In genomic region chr3:66472313-66473134, GRCh38 we compare ENCODE assay signal across 8 cellular contexts. TPM values are rescaled to one million over a fixed set of nuclear protein-coding genes. Genes with fewer than 3 reads are reported as not detected.
DNase-seq lines count a peak whose midpoint lies in the region; ATAC-seq and TF ChIP-seq lines count a peak whose summit lies in the region.

No MANE protein-coding gene starts in this region.

- no peaks in the 10 kb centered on the region for H3K36me3 ChIP-seq in CD8-positive, alpha-beta T cell (ENCODE audit: insufficient read depth, low read length)
- H3K36me3 ChIP-seq in subcutaneous abdominal adipose tissue (ENCODE audit: control insufficient read depth in 5 of 5, insufficient read depth in 5 of 5, low read length in 5 of 5): no peaks in the 10 kb centered on the region

- CTCF ChIA-PET in CD8-positive, alpha-beta T cell (lab: Charles Lee): interaction anchor here (1.1 to 1.2 kb wide), 2 partner anchors 64 to 65 kb away, joined by 3 to 5 read pairs; no protein-coding TSS in a partner anchor
- CTCF ChIA-PET in activated CD8-positive, alpha-beta T cell treated with anti-CD3 and anti-CD28 coated beads, Interleukin-2, amount 10 ng/mL, durations not matched to agents 7 days and 5 days (lab: Charles Lee): interaction anchor here (1.4 to 2.5 kb wide), 4 partner anchors 9 to 65 kb away, joined by 6 to 17 read pairs (median 6); no protein-coding TSS in a partner anchor

- peaks cover 36% of the 10 kb centered on the region for H3K4me1 Mint-ChIP-seq in CD8-positive, alpha-beta T cell (ENCODE audit: low read depth)
- H3K4me1 Mint-ChIP-seq in activated CD8-positive, alpha-beta T cell treated with anti-CD3 and anti-CD28 coated beads, Interleukin-2, amount 10 ng/mL, durations not matched to agents 7 days and 5 days (ENCODE audit: low read depth): peaks cover 44% of the 10 kb centered on the region
- H3K4me1 Mint-ChIP-seq in glutamatergic neuron (ENCODE audit: low read depth, unreplicated experiment): peaks cover 20% of the 10 kb centered on the region

- H3K9ac ChIP-seq in subcutaneous abdominal adipose tissue (ENCODE audit: low read length in 5 of 5): no peak overlapping the region

- no peak for TF ChIP-seq CTCF in CD8-positive, alpha-beta T cell (IDR thresholded peaks at IDR 0.05)
- TF ChIP-seq CTCF in glutamatergic neuron (IDR thresholded peaks at IDR 0.05; ENCODE audit: partially characterized antibody, unreplicated experiment): no peak

- H3K4me3 ChIP-seq in CD8-positive, alpha-beta T cell (ENCODE audit: low read depth, low read length): no peak overlapping the region
- H3K4me3 ChIP-seq in subcutaneous abdominal adipose tissue (ENCODE audit: low read depth in 1 of 5, low read length in 5 of 5): no peak overlapping the region

- no peaks in the 10 kb centered on the region for H3K27me3 Mint-ChIP-seq in CD8-positive, alpha-beta T cell (ENCODE audit: low read depth)
- H3K27me3 Mint-ChIP-seq in activated CD8-positive, alpha-beta T cell treated with anti-CD3 and anti-CD28 coated beads, Interleukin-2, amount 10 ng/mL, durations not matched to agents 7 days and 5 days (ENCODE audit: low read depth): no peaks in the 10 kb centered on the region
- H3K27me3 Mint-ChIP-seq in glutamatergic neuron (ENCODE audit: unreplicated experiment): peaks cover 2% of the 10 kb centered on the region

- H3K27ac ChIP-seq in CD8-positive, alpha-beta T cell (ENCODE audit: low read depth, low read length): no peak overlapping the region
- H3K27ac ChIP-seq in subcutaneous abdominal adipose tissue (ENCODE audit: low read depth, low read length): peak overlapping the region; percentile 71

- peak; percentile 74 for ATAC-seq in CD8-positive, alpha-beta T cell
- ATAC-seq in GM19467 (IDR thresholded peaks at IDR 0.05; ENCODE audit: unreplicated experiment): peak; percentile 57
- peak; percentile 66 for ATAC-seq in HG03457 (IDR thresholded peaks at IDR 0.05; ENCODE audit: unreplicated experiment)
- peak; percentile 61 for ATAC-seq in activated CD8-positive, alpha-beta T cell treated with anti-CD3 and anti-CD28 coated beads, Interleukin-2, amount 10 ng/mL, durations not matched to agents 7 days and 5 days

- no peaks in the 10 kb centered on the region for H3K9me3 Mint-ChIP-seq in CD8-positive, alpha-beta T cell
- no peaks in the 10 kb centered on the region for H3K9me3 Mint-ChIP-seq in activated CD8-positive, alpha-beta T cell treated with anti-CD3 and anti-CD28 coated beads, Interleukin-2, amount 10 ng/mL, durations not matched to agents 7 days and 5 days (ENCODE audit: insufficient read depth)
- peaks cover 3% of the 10 kb centered on the region for H3K9me3 Mint-ChIP-seq in glutamatergic neuron (ENCODE audit: unreplicated experiment)

- intact Hi-C loops in CD8-positive, alpha-beta T cell (cut with DNase I, micrococcal nuclease): loop anchor here in 1 of 2 experiments (2.0 kb wide), 1 partner anchor 28 kb away; the partner anchor contains the start of gene LRIG1

- POLR2A ChIA-PET in CD8-positive, alpha-beta T cell (lab: Charles Lee): no interaction called here
- POLR2A ChIA-PET in activated CD8-positive, alpha-beta T cell treated with anti-CD3 and anti-CD28 coated beads, Interleukin-2, amount 10 ng/mL, durations not matched to agents 7 days and 5 days (lab: Charles Lee): interaction anchor here (1.0 to 1.2 kb wide), 3 partner anchors 11 to 18 kb away, joined by 3 to 5 read pairs (median 3); no protein-coding TSS in a partner anchor

- H3K36me3 Mint-ChIP-seq in CD8-positive, alpha-beta T cell: no peaks in the 10 kb centered on the region
- peaks cover 6% of the 10 kb centered on the region for H3K36me3 Mint-ChIP-seq in activated CD8-positive, alpha-beta T cell treated with anti-CD3 and anti-CD28 coated beads, Interleukin-2, amount 10 ng/mL, durations not matched to agents 7 days and 5 days (ENCODE audit: low read depth)
- no peaks in the 10 kb centered on the region for H3K36me3 Mint-ChIP-seq in glutamatergic neuron (ENCODE audit: unreplicated experiment)

- H3K4me3 Mint-ChIP-seq in CD8-positive, alpha-beta T cell: peak overlapping the region; percentile 51
- H3K4me3 Mint-ChIP-seq in activated CD8-positive, alpha-beta T cell treated with anti-CD3 and anti-CD28 coated beads, Interleukin-2, amount 10 ng/mL, durations not matched to agents 7 days and 5 days: peak overlapping the region; percentile 55
- no peak overlapping the region for H3K4me3 Mint-ChIP-seq in glutamatergic neuron (ENCODE audit: unreplicated experiment)

- H3K27me3 ChIP-seq in CD8-positive, alpha-beta T cell (ENCODE audit: insufficient read depth, low read length): no peaks in the 10 kb centered on the region
- no peaks in the 10 kb centered on the region for H3K27me3 ChIP-seq in subcutaneous abdominal adipose tissue (ENCODE audit: control insufficient read depth in 5 of 5, insufficient read depth in 4 of 5, low read length in 5 of 5)

- peak in 2 of 7 experiments; percentile 21 to 45 for DNase-seq in CD8-positive, alpha-beta T cell
- peak; percentile 24 for DNase-seq in activated CD8-positive, alpha-beta T cell treated with anti-CD3 and anti-CD28 coated beads, Interleukin-2, amount 10 ng/mL, durations not matched to agents 7 days and 5 days
- DNase-seq in glutamatergic neuron (no peak), NCI-H1694 (lab: John Stamatoyannopoulos, UW) (no peak), DMS153 treated with DMSO at 0.1 percent for 48 hours (lab: John Stamatoyannopoulos, UW; ENCODE audit: unreplicated experiment) (no peak)

- peak overlapping the region; percentile 18 for H3K27ac Mint-ChIP-seq in CD8-positive, alpha-beta T cell
- H3K27ac Mint-ChIP-seq in activated CD8-positive, alpha-beta T cell treated with anti-CD3 and anti-CD28 coated beads, Interleukin-2, amount 10 ng/mL, durations not matched to agents 7 days and 5 days: peak overlapping the region; percentile 83
- H3K27ac Mint-ChIP-seq in glutamatergic neuron (ENCODE audit: unreplicated experiment): peak overlapping the region; percentile 17

- no peaks in the 10 kb centered on the region for H3K9me3 ChIP-seq in CD8-positive, alpha-beta T cell (ENCODE audit: low read length)
- H3K9me3 ChIP-seq in subcutaneous abdominal adipose tissue (ENCODE audit: control insufficient read depth in 5 of 5, low read length in 5 of 5): no peaks in the 10 kb centered on the region

- peaks cover 14% of the 10 kb centered on the region for H3K4me1 ChIP-seq in CD8-positive, alpha-beta T cell (ENCODE audit: insufficient read depth, low read length)
- H3K4me1 ChIP-seq in subcutaneous abdominal adipose tissue (ENCODE audit: control insufficient read depth in 5 of 5, insufficient read depth in 5 of 5, low read length in 5 of 5): peaks cover 0 to 27% (median 10%) of the 10 kb centered on the region in 5 donors

RNA-seq across cellular contexts. Expression of gene LRIG1, which starts 28.3 kb away (rescaled TPM):
- total RNA-seq in CD8-positive, alpha-beta T cell: 10 to 100 TPM; 38.2 to 39.4 TPM
- 10 to 100 TPM; 14.7 to 17.1 TPM for total RNA-seq in activated CD8-positive, alpha-beta T cell treated with anti-CD3 and anti-CD28 coated beads, Interleukin-2, amount 10 ng/mL, durations not matched to agents 7 days and 5 days
- 30.2 TPM for total RNA-seq in glutamatergic neuron (ENCODE audit: unreplicated experiment)

Comparison
In these comparisons a context has a peak if more than half of its experiments do, and no peak if none do; other contexts are left out.
1. H3K27ac Mint-ChIP-seq: peak in every context shown above with its lines; median percentile 83 in activated CD8-positive, alpha-beta T cell treated with anti-CD3 and anti-CD28 coated beads, Interleukin-2, amount 10 ng/mL, durations not matched to agents 7 days and 5 days; 18 in CD8-positive, alpha-beta T cell; 17 in glutamatergic neuron.